In genomic region chr14:75449703-75450102, GRCh38 we compare ENCODE assay signal across 11 cellular contexts. TPM values are rescaled to one million over a fixed set of nuclear protein-coding genes. Genes with fewer than 3 reads are reported as not detected.
DNase-seq lines count a peak whose midpoint lies in the region; ATAC-seq and TF ChIP-seq lines count a peak whose summit lies in the region.
"Had no signal": no experiment of that assay in that cellular context is flagged by ENCODE, and none has a peak within 500 bp of the region (broad histone marks: within the 10 kb centered on the region; RNA-seq: fewer than 3 reads in every experiment).

No MANE protein-coding gene starts in this region.

- H3K9me2 ChIP-seq in PC-3 (replicated peaks; ENCODE audit: low read length) (no peaks in the 10 kb centered on the region), GM23338 (ENCODE audit: insufficient read depth) (no peaks in the 10 kb centered on the region)

- no peak overlapping the region for H3K4me3 Mint-ChIP-seq in nephron
- H3K4me3 Mint-ChIP-seq in GM23338 = no peak overlapping the region
- H3K4me3 Mint-ChIP-seq: stimulated activated naive CD8-positive, alpha-beta T cell treated with anti-CD3 and anti-CD28 coated beads, Interleukin-15, amount 100 ng/mL, for 72 hours had no signal

- POLR2A ChIA-PET in PC-3 (lab: Charles Lee; ENCODE audit: unreplicated experiment) = no interaction called here

- H3K9me3 Mint-ChIP-seq in nephron (no peaks in the 10 kb centered on the region), GM23338 (no peaks in the 10 kb centered on the region)
- H3K9me3 Mint-ChIP-seq: stimulated activated naive CD8-positive, alpha-beta T cell treated with anti-CD3 and anti-CD28 coated beads, Interleukin-15, amount 100 ng/mL, for 72 hours had no signal

- DNase-seq in PC-3 = no peak
- no peak for DNase-seq in esophagus muscularis mucosa (ENCODE audit: extremely low spot score)
- no peak for DNase-seq in thoracic aorta (ENCODE audit: low spot score)
- DNase-seq in GM23338 (ENCODE audit: low spot score) = no peak
- DNase-seq in LoVo (ENCODE audit: low spot score) = no peak
- DNase-seq: NCI-H1436 treated with DMSO at 0.1 percent for 48 hours; stimulated activated naive CD8-positive, alpha-beta T cell treated with anti-CD3 and anti-CD28 coated beads, Interleukin-15, amount 100 ng/mL, for 72 hours; WERI-Rb-1 had no signal

- CTCF ChIA-PET in PC-3 (lab: Charles Lee) = interaction anchor here (1.2 kb wide), 1 partner anchor 40 kb away, joined by 4 read pairs; no protein-coding TSS in a partner anchor

- no peaks in the 10 kb centered on the region for H3K79me2 ChIP-seq in PC-3 (ENCODE audit: low read length)
- peaks cover 57% of the 10 kb centered on the region for H3K79me2 ChIP-seq in GM23338 (replicated peaks; ENCODE audit: insufficient read depth)

- no peak for TF ChIP-seq POLR2A in esophagus muscularis mucosa (IDR thresholded peaks at IDR 0.05; ENCODE audit: low read depth)

- no peaks in the 10 kb centered on the region for H3K9me3 ChIP-seq in PC-3 (ENCODE audit: low read length)
- H3K9me3 ChIP-seq in esophagus muscularis mucosa = no peaks in the 10 kb centered on the region
- no peaks in the 10 kb centered on the region for H3K9me3 ChIP-seq in thoracic aorta
- H3K9me3 ChIP-seq: adrenal gland had no signal

- TF ChIP-seq CTCF in PC-3 (conservative IDR thresholded peaks at IDR 0.05; ENCODE audit: low read depth, low read length) = no peak
- no peak for TF ChIP-seq CTCF in esophagus muscularis mucosa (IDR thresholded peaks at IDR 0.05)
- TF ChIP-seq CTCF in nephron (IDR thresholded peaks at IDR 0.05; ENCODE audit: unreplicated experiment in 3 of 3) = no peak
- TF ChIP-seq CTCF in thoracic aorta (IDR thresholded peaks at IDR 0.05) = no peak
- no peak for TF ChIP-seq CTCF in GM23338 (conservative IDR thresholded peaks at IDR 0.05; ENCODE audit: low read depth in 2 of 2)

- TF ChIP-seq EP300 in esophagus muscularis mucosa (IDR thresholded peaks at IDR 0.05) = no peak

- no peak overlapping the region for H2AFZ ChIP-seq in PC-3 (ENCODE audit: low read length)
- H2AFZ ChIP-seq in GM23338 = no peak overlapping the region

- intact Hi-C loops in PC-3 (cut with micrococcal nuclease) (no loop called here), esophagus muscularis mucosa (cut with DNase I) (no loop called here)

- H3K27me3 Mint-ChIP-seq in nephron (ENCODE audit: low read depth) (no peaks in the 10 kb centered on the region), GM23338 (ENCODE audit: insufficient read depth, low read depth, poor library complexity) (peaks cover 11% of the 10 kb centered on the region)

- no peaks in the 10 kb centered on the region for H3K36me3 Mint-ChIP-seq in nephron (ENCODE audit: low read depth)
- H3K36me3 Mint-ChIP-seq in GM23338 (ENCODE audit: low read depth) = peaks cover 20% of the 10 kb centered on the region

- ATAC-seq in PC-3 (peak; percentile 43), thoracic aorta (ENCODE audit: insufficient number of reproducible peaks, low FRiP score, low read depth) (no peak), GM21390 (IDR thresholded peaks at IDR 0.05; ENCODE audit: unreplicated experiment) (no peak), GM23338 (no peak)
- ATAC-seq: stimulated activated naive CD8-positive, alpha-beta T cell treated with anti-CD3 and anti-CD28 coated beads, Interleukin-15, amount 100 ng/mL, for 72 hours had no signal

- 31% methylated on average over 4 of the region's 4 CpGs for WGBS in esophagus muscularis mucosa

- no peak overlapping the region for H3K9ac ChIP-seq in PC-3 (ENCODE audit: low read length)

- H4K20me1 ChIP-seq in PC-3 (ENCODE audit: low read length) = no peaks in the 10 kb centered on the region
- no peaks in the 10 kb centered on the region; the same call in 1 of the 2 replicates for H4K20me1 ChIP-seq in GM23338 (replicated peaks; ENCODE audit: insufficient read depth)

- no peak overlapping the region for H3K4me3 ChIP-seq in PC-3 (ENCODE audit: low read length)
- no peak overlapping the region for H3K4me3 ChIP-seq in esophagus muscularis mucosa
- no peak overlapping the region for H3K4me3 ChIP-seq in thoracic aorta
- H3K4me3 ChIP-seq in GM23338 = no peak overlapping the region
- H3K4me3 ChIP-seq: adrenal gland had no signal

- no peaks in the 10 kb centered on the region for H3K36me3 ChIP-seq in PC-3 (ENCODE audit: low read depth, low read length)
- peaks cover 0 to 38% (median 9%) of the 10 kb centered on the region in 4 donors for H3K36me3 ChIP-seq in esophagus muscularis mucosa
- H3K36me3 ChIP-seq in thoracic aorta = no peaks in the 10 kb centered on the region
- H3K36me3 ChIP-seq in GM23338 (ENCODE audit: insufficient read depth) = no peaks in the 10 kb centered on the region; the same call in 1 of the 2 replicates
- H3K36me3 ChIP-seq: WERI-Rb-1 had no signal

- no TSS peak for BruUV-seq in PC-3 (replicated peaks; lab: Mats Ljungman, UMichigan)

- H3F3A ChIP-seq in PC-3 (ENCODE audit: low read length, unreplicated experiment) (no peaks in the 10 kb centered on the region), GM23338 (replicated peaks; ENCODE audit: low read depth) (peaks cover 11% of the 10 kb centered on the region; the same call in 1 of the 2 replicates)

- H3K27ac Mint-ChIP-seq in nephron (peak overlapping the region; percentile 12 to 76 (median 13)), GM23338 (no peak overlapping the region)
- H3K27ac Mint-ChIP-seq: stimulated activated naive CD8-positive, alpha-beta T cell treated with anti-CD3 and anti-CD28 coated beads, Interleukin-15, amount 100 ng/mL, for 72 hours had no signal

- H3K4me2 ChIP-seq in PC-3 (ENCODE audit: low read length) (peak overlapping the region; percentile 41), GM23338 (no peak overlapping the region)

- H3K27me3 ChIP-seq in PC-3 (ENCODE audit: low read length) (no peaks in the 10 kb centered on the region), esophagus muscularis mucosa (no peaks in the 10 kb centered on the region), thoracic aorta (replicated peaks; ENCODE audit: insufficient read depth) (no peaks in the 10 kb centered on the region), GM23338 (ENCODE audit: insufficient read depth) (no peaks in the 10 kb centered on the region)
- H3K27me3 ChIP-seq: adrenal gland had no signal

- H3K4me1 ChIP-seq in PC-3 (ENCODE audit: insufficient read depth, low read length) (peaks cover 24% of the 10 kb centered on the region), esophagus muscularis mucosa (peaks cover 67 to 91% (median 77%) of the 10 kb centered on the region in 4 donors), thoracic aorta (ENCODE audit: control insufficient read depth in 1 of 2, low read depth in 2 of 2) (peaks cover 45 to 67% of the 10 kb centered on the region in 2 donors), GM23338 (ENCODE audit: insufficient read depth) (peaks cover 19% of the 10 kb centered on the region)

- no peak overlapping the region for H3K27ac ChIP-seq in PC-3 (ENCODE audit: low read length)
- peak overlapping the region; percentile 76 to 87 (median 79) for H3K27ac ChIP-seq in esophagus muscularis mucosa (replicated peaks in 1 of 4)
- peak overlapping the region; percentile 6 to 48 for H3K27ac ChIP-seq in thoracic aorta
- no peak overlapping the region for H3K27ac ChIP-seq in GM23338 (ENCODE audit: low read depth)
- H3K27ac ChIP-seq: adrenal gland, WERI-Rb-1 had no signal

- H3K4me1 Mint-ChIP-seq in nephron (peaks cover 57% of the 10 kb centered on the region), GM23338 (peaks cover 41% of the 10 kb centered on the region)
- H3K4me1 Mint-ChIP-seq: stimulated activated naive CD8-positive, alpha-beta T cell treated with anti-CD3 and anti-CD28 coated beads, Interleukin-15, amount 100 ng/mL, for 72 hours had no signal

TF ChIP-seq in GM23338, 12 proteins besides CTCF, POLR2A, EP300 and RAD21 (continues in another document):
- no peak for TF ChIP-seq STAT1 (IDR thresholded peaks at IDR 0.05; ENCODE audit: unreplicated experiment)

RNA-seq across cellular contexts. Expression of gene JDP2, which starts 21.9 kb away (rescaled TPM):
- total RNA-seq in PC-3 (2014; rRNA removed) (5.8 and 8.2 TPM in 2 replicates), esophagus muscularis mucosa (10 to 100 TPM; 50.5 to 94.5 (median 78.3) TPM), thoracic aorta (100 to 1,000 TPM in 1 of 2 donors, 10 to 100 TPM in 1; 81.8 to 100 TPM)
- total RNA-seq in GM23338 (2014; rRNA removed; shearing (Covaris generic)) = 38.9 and 46.4 TPM in 2 replicates
- polyA plus RNA-seq in GM23338 (2016; fragmentation: Nextera tagmentation; extraction: Ambion mirVana) = 12.5 and 13.3 TPM in 2 replicates

Comparison
In these comparisons a context has a peak if more than half of its experiments do, and no peak if none do; other contexts are left out.
1. H3K27ac ChIP-seq: peak in esophagus muscularis mucosa (4 of 4) and thoracic aorta (2 of 2); none in PC-3 (single experiment) and GM23338 (single experiment).